ENCODE assay signal across 26 cellular contexts in the genomic region with DNA sequence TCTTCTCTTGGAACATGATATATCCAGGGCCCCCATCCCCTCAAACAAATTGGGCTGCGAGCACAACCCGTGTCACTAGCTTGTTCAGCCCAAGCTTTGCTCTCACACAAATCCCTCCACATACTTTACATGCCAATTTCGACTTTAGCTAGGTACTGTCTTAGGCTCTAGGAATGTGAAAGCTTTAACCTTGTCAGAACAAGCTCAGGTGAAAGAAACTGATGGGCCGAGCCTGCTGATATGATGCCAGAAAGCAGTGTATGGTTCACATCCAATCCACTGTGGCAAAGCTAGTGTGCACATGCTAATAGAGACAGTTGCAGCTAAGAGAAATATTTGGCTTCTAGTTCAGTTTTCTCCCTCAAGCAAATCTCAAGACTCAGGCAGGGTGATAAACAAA.
DNase-seq lines count a peak whose midpoint lies in the region; ATAC-seq and TF ChIP-seq lines count a peak whose summit lies in the region.
"Had no signal": no experiment of that assay in that cellular context is flagged by ENCODE, and none has a peak within 500 bp of the region (broad histone marks: within the 10 kb centered on the region; RNA-seq: fewer than 3 reads in every experiment).

No MANE protein-coding gene starts in this region.

- no peaks in the 10 kb centered on the region for H4K20me1 ChIP-seq in IMR-90 (ENCODE audit: insufficient read depth, low read length)

- no peak overlapping the region for H3K9ac ChIP-seq in IMR-90 (ENCODE audit: low read depth, low read length)
- H3K9ac ChIP-seq: parathyroid adenoma had no signal

- peak overlapping the region; percentile 50; the same call in 1 of the 2 replicates for H3K23ac ChIP-seq in IMR-90 (ENCODE audit: low read depth, low read length)

- CTCF ChIA-PET in IMR-90 (lab: Yijun Ruan, JAX): interaction anchor here (0.5 to 0.6 kb wide), 2 partner anchors 21 to 22 kb away, joined by 3 to 4 read pairs; no protein-coding TSS in a partner anchor

- H3K9me3 ChIP-seq in IMR-90 (ENCODE audit: control insufficient read depth, insufficient read depth, low read length): no peaks in the 10 kb centered on the region
- H3K9me3 ChIP-seq: adrenal gland, colonic mucosa, gastrocnemius medialis, spleen, upper lobe of right lung had no signal

- H3K18ac ChIP-seq in IMR-90 (ENCODE audit: low read depth, low read length): peak overlapping the region; percentile 64; the same call in 1 of the 2 replicates

- H3K9me3 Mint-ChIP-seq in stimulated activated naive B cell treated with anti-CD40 and anti-IgM and Interleukin-4, amounts not matched to agents 10 μg/mL and 1 μg/mL and 100 μg/mL, for 72 hours: no peaks in the 10 kb centered on the region
- no peaks in the 10 kb centered on the region for H3K9me3 Mint-ChIP-seq in activated CD4-positive, alpha-beta T cell treated with anti-CD3 and anti-CD28 coated beads, Interleukin-2, amount 10 ng/mL, durations not matched to agents 24 days and 14 days
- H3K9me3 Mint-ChIP-seq: activated naive CD4-positive, alpha-beta T cell treated with anti-CD3 and anti-CD28 coated beads for 36 hours; immature natural killer cell had no signal

- peaks cover 7 to 10% of the 10 kb centered on the region in 2 donors for H3K4me1 Mint-ChIP-seq in stimulated activated naive B cell treated with anti-CD40 and anti-IgM and Interleukin-4, amounts not matched to agents 10 μg/mL and 1 μg/mL and 100 μg/mL, for 72 hours
- peaks cover 8% of the 10 kb centered on the region for H3K4me1 Mint-ChIP-seq in activated CD4-positive, alpha-beta T cell treated with anti-CD3 and anti-CD28 coated beads, Interleukin-2, amount 10 ng/mL, durations not matched to agents 24 days and 14 days
- H3K4me1 Mint-ChIP-seq: CD14-positive monocyte, immature natural killer cell had no signal

- BruUV-seq in IMR-90 (replicated peaks; lab: Mats Ljungman, UMichigan): no TSS peak

- peak overlapping the region; percentile 28 for H4K5ac ChIP-seq in IMR-90 (ENCODE audit: low read depth, low read length)

- peak overlapping the region; percentile 65 for H3K14ac ChIP-seq in IMR-90 (replicated peaks; ENCODE audit: low read depth, low read length)

- H3K36me3 Mint-ChIP-seq in stimulated activated naive B cell treated with anti-CD40 and anti-IgM and Interleukin-4, amounts not matched to agents 10 μg/mL and 1 μg/mL and 100 μg/mL, for 72 hours: peaks cover 0 to 1% of the 10 kb centered on the region in 2 donors
- H3K36me3 Mint-ChIP-seq in activated CD4-positive, alpha-beta T cell treated with anti-CD3 and anti-CD28 coated beads, Interleukin-2, amount 10 ng/mL, durations not matched to agents 24 days and 14 days (ENCODE audit: low read depth): no peaks in the 10 kb centered on the region
- H3K36me3 Mint-ChIP-seq: activated CD8-positive, alpha-beta memory T cell treated with anti-CD3 and anti-CD28 coated beads, Interleukin-2, amount 10 ng/mL, durations not matched to agents 7 days and 5 days; CD14-positive monocyte; immature natural killer cell had no signal

- peak overlapping the region; percentile 46 for H2AK5ac ChIP-seq in IMR-90 (ENCODE audit: low read depth, low read length)

- H3K27me3 ChIP-seq in IMR-90 (ENCODE audit: control insufficient read depth, insufficient read depth, low read length): no peaks in the 10 kb centered on the region
- H3K27me3 ChIP-seq: adrenal gland, colonic mucosa, gastrocnemius medialis, spleen, upper lobe of right lung had no signal

- no peaks in the 10 kb centered on the region for H3K79me1 ChIP-seq in IMR-90 (ENCODE audit: low read depth in 1 of 2, low read length in 2 of 2)

- no peak overlapping the region for H3K27ac ChIP-seq in IMR-90 (ENCODE audit: insufficient read depth, low read length)
- H3K27ac ChIP-seq: adrenal gland, colonic mucosa, gastrocnemius medialis, parathyroid adenoma, spleen, upper lobe of right lung had no signal

- no peak overlapping the region for H3K4me3 ChIP-seq in IMR-90 (ENCODE audit: insufficient read depth, low read depth, low read length)
- H3K4me3 ChIP-seq in epithelial cell of esophagus (ENCODE audit: low read length): no peak overlapping the region
- H3K4me3 ChIP-seq: adrenal gland, colonic mucosa, gastrocnemius medialis, spleen, upper lobe of right lung had no signal

- POLR2A ChIA-PET in IMR-90 (lab: Charles Lee; ENCODE audit: unreplicated experiment): no interaction called here

- H3K4me3 Mint-ChIP-seq in stimulated activated naive B cell treated with anti-CD40 and anti-IgM and Interleukin-4, amounts not matched to agents 10 μg/mL and 1 μg/mL and 100 μg/mL, for 72 hours: no peak overlapping the region
- H3K4me3 Mint-ChIP-seq in activated CD4-positive, alpha-beta T cell treated with anti-CD3 and anti-CD28 coated beads, Interleukin-2, amount 10 ng/mL, durations not matched to agents 24 days and 14 days: no peak overlapping the region
- H3K4me3 Mint-ChIP-seq: activated CD8-positive, alpha-beta memory T cell treated with anti-CD3 and anti-CD28 coated beads, Interleukin-2, amount 10 ng/mL, durations not matched to agents 7 days and 5 days; activated naive CD4-positive, alpha-beta T cell treated with anti-CD3 and anti-CD28 coated beads for 36 hours; CD14-positive monocyte; immature natural killer cell had no signal

- TF ChIP-seq CTCF in IMR-90 (conservative IDR thresholded peaks at IDR 0.05; ENCODE audit: low read depth, low read length) (no peak), epithelial cell of esophagus (IDR thresholded peaks at IDR 0.05; ENCODE audit: insufficient read depth, low read depth, low read length, missing control alignments) (no peak)

- WGBS in IMR-90 (ENCODE audit: extremely low coverage in 2 of 2, insufficient read length in 1 of 2), 2 experiments: no CpG with 5 or more reads among the region's 4 CpGs

- ATAC-seq in IMR-90 (ENCODE audit: low read depth) (peak; percentile 32), HG03045 (IDR thresholded peaks at IDR 0.05; ENCODE audit: unreplicated experiment) (no peak)
- ATAC-seq in stimulated activated naive B cell treated with anti-CD40 and anti-IgM and Interleukin-4, amounts not matched to agents 10 μg/mL and 1 μg/mL and 100 μg/mL, for 72 hours (replicated peaks): no peak
- ATAC-seq: activated CD8-positive, alpha-beta memory T cell treated with anti-CD3 and anti-CD28 coated beads, Interleukin-2, amount 10 ng/mL, durations not matched to agents 7 days and 5 days; gastrocnemius medialis; HCT116; HepG2; left ventricle myocardium superior; right cardiac atrium; upper lobe of right lung had no signal

- no peaks in the 10 kb centered on the region for H3K36me3 ChIP-seq in IMR-90 (ENCODE audit: control insufficient read depth, insufficient read depth, low read length)
- H3K36me3 ChIP-seq: adrenal gland, colonic mucosa, gastrocnemius medialis, spleen, upper lobe of right lung had no signal

- dilution Hi-C loops in IMR-90 (cut with HindIII; ENCODE audit: low sequenced_read_pairs, unreplicated experiment): no loop called here

- peak overlapping the region; percentile 52 for H2BK5ac ChIP-seq in IMR-90 (ENCODE audit: low read depth, low read length, poor library complexity, severe bottlenecking)

- DNase-seq in IMR-90: no peak
- DNase-seq in epithelial cell of esophagus (ENCODE audit: low read depth): peak; percentile 96
- peak; percentile 63 for DNase-seq in kidney tubule cell (ENCODE audit: low spot score)
- DNase-seq in stimulated activated naive CD4-positive, alpha-beta T cell treated with Interleukin-2 at 50 U/mL for 16 hours (lab: John Stamatoyannopoulos, UW): no peak
- no peak for DNase-seq in stimulated activated naive B cell treated with anti-CD40 and anti-IgM and Interleukin-4, amounts not matched to agents 10 μg/mL and 1 μg/mL and 100 μg/mL, for 72 hours
- no peak for DNase-seq in activated CD4-positive, alpha-beta T cell treated with anti-CD3 and anti-CD28 coated beads, Interleukin-2, amount 10 ng/mL, durations not matched to agents 24 days and 14 days
- DNase-seq: activated CD4-positive, alpha-beta T cell treated with anti-CD3 and anti-CD28 coated beads, Interleukin-2, amount 50 U/mL, for 1 hour; activated CD8-positive, alpha-beta memory T cell treated with anti-CD3 and anti-CD28 coated beads, Interleukin-2, amount 10 ng/mL, durations not matched to agents 7 days and 5 days; activated naive CD4-positive, alpha-beta T cell treated with anti-CD3 and anti-CD28 coated beads for 36 hours; adrenal gland; colonic mucosa; effector memory CD4-positive, alpha-beta T cell; gastrocnemius medialis; hippocampal formation; immature natural killer cell; left ventricle myocardium superior; right cardiac atrium; RPMI8226; spleen; T-helper 9 cell; upper lobe of right lung had no signal

- no peak overlapping the region for H3K4me2 ChIP-seq in IMR-90 (ENCODE audit: low read depth, low read length)

- in situ Hi-C loops in IMR-90 (cut with MboI; ENCODE audit: low sequenced_read_pairs): no loop called here

- peak overlapping the region; percentile 71 for H2BK20ac ChIP-seq in IMR-90 (ENCODE audit: low read depth, low read length)

- intact Hi-C loops in IMR-90 (cut with micrococcal nuclease): no loop called here
- intact Hi-C loops in activated CD4-positive, alpha-beta T cell treated with anti-CD3 and anti-CD28 coated beads, Interleukin-2, amount 10 ng/mL, durations not matched to agents 24 days and 14 days (cut with micrococcal nuclease): no loop called here

- peak overlapping the region; percentile 85; the same call in 2 of the 3 replicates for H2BK15ac ChIP-seq in IMR-90 (ENCODE audit: low read depth, low read length)

- peak overlapping the region; percentile 88 for H2BK120ac ChIP-seq in IMR-90 (ENCODE audit: low read depth, low read length)

- H3K4me1 ChIP-seq in IMR-90 (ENCODE audit: control insufficient read depth, insufficient read depth, low read length): peaks cover 16% of the 10 kb centered on the region
- H3K4me1 ChIP-seq: colonic mucosa, gastrocnemius medialis, parathyroid adenoma, spleen, upper lobe of right lung had no signal

- no peak overlapping the region for H2AK9ac ChIP-seq in IMR-90 (replicated peaks; ENCODE audit: low read depth, low read length, poor library complexity)

- peak overlapping the region in 1 of 2 experiments; percentile 75; a peak in 2 of 4 replicates for H4K8ac ChIP-seq in IMR-90 (ENCODE audit: low read depth in 2 of 2, low read length in 2 of 2)

- 0 out of 2 replicates have a peak overlapping the region, but pooled peaks have one; percentile 5 for H3K56ac ChIP-seq in IMR-90 (ENCODE audit: extremely low read depth, insufficient read depth, low read length)

- no peak for TF ChIP-seq POLR2A in IMR-90 (IDR thresholded peaks at IDR 0.05; ENCODE audit: low read depth, low read length)

- peak overlapping the region; percentile 84 for H3K4ac ChIP-seq in IMR-90 (ENCODE audit: low read depth, low read length)

- H4K91ac ChIP-seq in IMR-90 (ENCODE audit: insufficient read depth, low read depth, low read length): peak overlapping the region; percentile 75

- no peak overlapping the region for H3K27ac Mint-ChIP-seq in stimulated activated naive B cell treated with anti-CD40 and anti-IgM and Interleukin-4, amounts not matched to agents 10 μg/mL and 1 μg/mL and 100 μg/mL, for 72 hours
- no peak overlapping the region for H3K27ac Mint-ChIP-seq in activated CD4-positive, alpha-beta T cell treated with anti-CD3 and anti-CD28 coated beads, Interleukin-2, amount 10 ng/mL, durations not matched to agents 24 days and 14 days
- H3K27ac Mint-ChIP-seq: activated CD8-positive, alpha-beta memory T cell treated with anti-CD3 and anti-CD28 coated beads, Interleukin-2, amount 10 ng/mL, durations not matched to agents 7 days and 5 days; activated naive CD4-positive, alpha-beta T cell treated with anti-CD3 and anti-CD28 coated beads for 36 hours; immature natural killer cell had no signal

- H3K27me3 Mint-ChIP-seq in stimulated activated naive B cell treated with anti-CD40 and anti-IgM and Interleukin-4, amounts not matched to agents 10 μg/mL and 1 μg/mL and 100 μg/mL, for 72 hours: no peaks in the 10 kb centered on the region
- H3K27me3 Mint-ChIP-seq in activated CD4-positive, alpha-beta T cell treated with anti-CD3 and anti-CD28 coated beads, Interleukin-2, amount 10 ng/mL, durations not matched to agents 24 days and 14 days: peaks cover 13% of the 10 kb centered on the region

- TF ChIP-seq RAD21 in IMR-90 (IDR thresholded peaks at IDR 0.05; ENCODE audit: low read length): no peak

- peaks cover 5% of the 10 kb centered on the region for H3K9me1 ChIP-seq in IMR-90 (ENCODE audit: insufficient read depth, low read length)

- H2AFZ ChIP-seq in IMR-90 (replicated peaks; ENCODE audit: low read length, poor library complexity): no peak overlapping the region
- H2AFZ ChIP-seq: parathyroid adenoma had no signal

Comparison
In these comparisons a context has a peak if more than half of its experiments do, and no peak if none do; other contexts are left out.
1. DNase-seq: peak in epithelial cell of esophagus (single experiment) and kidney tubule cell (single experiment); none in IMR-90 (single experiment), stimulated activated naive CD4-positive, alpha-beta T cell treated with Interleukin-2 at 50 U/mL for 16 hours (single experiment), stimulated activated naive B cell treated with anti-CD40 and anti-IgM and Interleukin-4, amounts not matched to agents 10 μg/mL and 1 μg/mL and 100 μg/mL, for 72 hours (single experiment) and activated CD4-positive, alpha-beta T cell treated with anti-CD3 and anti-CD28 coated beads, Interleukin-2, amount 10 ng/mL, durations not matched to agents 24 days and 14 days (single experiment).